Comparison of ENCODE assay signal across 13 cellular contexts in genomic region chr10:92757720-92758119, GRCh38.
DNase-seq lines count a peak whose midpoint lies in the region; ATAC-seq and TF ChIP-seq lines count a peak whose summit lies in the region.
"Had no signal": no experiment of that assay in that cellular context is flagged by ENCODE, and none has a peak within 500 bp of the region (broad histone marks: within the 10 kb centered on the region; RNA-seq: fewer than 3 reads in every experiment).

No MANE protein-coding gene starts in this region.

- no peak overlapping the region for H4K8ac ChIP-seq in mesendoderm (ENCODE audit: low read depth, low read length)

- no peak overlapping the region for H2AK5ac ChIP-seq in mesendoderm (ENCODE audit: low read length)

- H3K79me2 ChIP-seq in mammary epithelial cell (ENCODE audit: insufficient read depth, low read length) (no peaks in the 10 kb centered on the region), mesendoderm (ENCODE audit: control insufficient read depth, insufficient read depth, low read length) (no peaks in the 10 kb centered on the region)
- H3K79me2 ChIP-seq: hepatocyte had no signal

- no peak overlapping the region for H4K5ac ChIP-seq in mesendoderm (ENCODE audit: low read length)

- TF ChIP-seq CTCF in MCF 10A (IDR thresholded peaks at IDR 0.05; ENCODE audit: unreplicated experiment), result no peak
- no peak for TF ChIP-seq CTCF in mammary epithelial cell (conservative IDR thresholded peaks at IDR 0.05 in 1 of 2, IDR thresholded peaks at IDR 0.05 in 1 of 2; ENCODE audit: extremely low read depth in 1 of 2, insufficient read depth in 1 of 2, low read depth in 1 of 2, low read length in 2 of 2)
- TF ChIP-seq CTCF in uterus (IDR thresholded peaks at IDR 0.05), result no peak

- no peaks in the 10 kb centered on the region for H3K79me1 ChIP-seq in mesendoderm (ENCODE audit: low read length)

- TF ChIP-seq POLR2A in uterus (IDR thresholded peaks at IDR 0.05), result no peak

- H3K27me3 ChIP-seq in mammary epithelial cell (ENCODE audit: insufficient read depth, low read length) (no peaks in the 10 kb centered on the region), mucosa of rectum (ENCODE audit: control insufficient read depth in 2 of 2, insufficient read depth in 2 of 2, low read length in 2 of 2) (no peaks in the 10 kb centered on the region), uterus (no peaks in the 10 kb centered on the region), mesendoderm (ENCODE audit: insufficient read depth, low read length, poor library complexity) (no peaks in the 10 kb centered on the region)
- H3K27me3 ChIP-seq: hepatocyte had no signal

- H3K4ac ChIP-seq in mesendoderm (ENCODE audit: low read depth, low read length), result no peak overlapping the region

- dilution Hi-C loops in mammary epithelial cell (cut with HindIII; ENCODE audit: low sequenced_read_pairs), result no loop called here

- H3K27ac ChIP-seq in mammary epithelial cell (ENCODE audit: insufficient read depth, low read depth, low read length) (no peak overlapping the region), mucosa of rectum (ENCODE audit: low read depth in 2 of 2, low read length in 2 of 2) (peak overlapping the region; percentile 12 to 62), uterus (peak overlapping the region; percentile 79 to 85), mesendoderm (ENCODE audit: low read depth, low read length) (no peak overlapping the region)
- H3K27ac ChIP-seq: hepatocyte had no signal

- H3K56ac ChIP-seq in mesendoderm (ENCODE audit: low read length), result no peak overlapping the region

- no peaks in the 10 kb centered on the region for H3K9me3 Mint-ChIP-seq in MCF 10A (ENCODE audit: unreplicated experiment)
- H3K9me3 Mint-ChIP-seq: activated T-helper 17 cell treated with anti-CD3 and anti-CD28 coated beads, Interleukin-2, amount 50 U/mL, for 72 hours; endodermal cell had no signal

- no peak overlapping the region for H2BK120ac ChIP-seq in mesendoderm (ENCODE audit: low read depth, low read length)

- peaks cover 4% of the 10 kb centered on the region for H3K36me3 Mint-ChIP-seq in MCF 10A (ENCODE audit: insufficient read depth, unreplicated experiment)

- H3K36me3 ChIP-seq in mammary epithelial cell (ENCODE audit: insufficient read depth, low read length) (no peaks in the 10 kb centered on the region), mucosa of rectum (ENCODE audit: control insufficient read depth in 2 of 2, insufficient read depth in 2 of 2, low read length in 2 of 2) (no peaks in the 10 kb centered on the region), uterus (no peaks in the 10 kb centered on the region), mesendoderm (ENCODE audit: control insufficient read depth, insufficient read depth, low read length) (no peaks in the 10 kb centered on the region)

- no peak overlapping the region for H3K4me3 ChIP-seq in mammary epithelial cell (replicated peaks in 1 of 3; ENCODE audit: insufficient read depth in 1 of 3, low read depth in 2 of 3, low read length in 3 of 3)
- no peak overlapping the region for H3K4me3 ChIP-seq in mucosa of rectum (ENCODE audit: low read length in 2 of 2)
- H3K4me3 ChIP-seq in uterus, result no peak overlapping the region
- no peak overlapping the region for H3K4me3 ChIP-seq in mesendoderm (ENCODE audit: low read length)
- H3K4me3 ChIP-seq: hepatocyte had no signal

- H3K9ac ChIP-seq in mammary epithelial cell (ENCODE audit: insufficient read depth, low read length) (no peak overlapping the region), mucosa of rectum (ENCODE audit: low read depth in 1 of 2, low read length in 2 of 2) (no peak overlapping the region), mesendoderm (ENCODE audit: low read length) (no peak overlapping the region)

- no peak for ATAC-seq in GM18861 (IDR thresholded peaks at IDR 0.05; ENCODE audit: unreplicated experiment)
- ATAC-seq: activated T-helper 17 cell treated with anti-CD3 and anti-CD28 coated beads, Interleukin-2, amount 50 U/mL, for 72 hours had no signal

- BruUV-seq in MCF 10A (replicated peaks; lab: Mats Ljungman, UMichigan), result no TSS peak
- no TSS peak for BruUV-seq in mammary epithelial cell (replicated peaks; lab: Mats Ljungman, UMichigan)

- H3K27me3 Mint-ChIP-seq in MCF 10A (ENCODE audit: insufficient read depth, unreplicated experiment), result no peaks in the 10 kb centered on the region
- H3K27me3 Mint-ChIP-seq: activated T-helper 17 cell treated with anti-CD3 and anti-CD28 coated beads, Interleukin-2, amount 50 U/mL, for 72 hours had no signal

- H3K9me3 ChIP-seq in mammary epithelial cell (replicated peaks; ENCODE audit: insufficient read depth, low read length) (no peaks in the 10 kb centered on the region), mucosa of rectum (ENCODE audit: control insufficient read depth in 2 of 2, low read length in 2 of 2) (no peaks in the 10 kb centered on the region), uterus (no peaks in the 10 kb centered on the region)

- 73% methylated on average over 3 of the region's 3 CpGs for WGBS in mammary epithelial cell (ENCODE audit: low coverage, missing lambda C conversion rate)
- no CpG with 5 or more reads among the region's 3 CpGs for WGBS in mesendoderm (ENCODE audit: extremely low coverage, insufficient coverage, low lambda C conversion rate)

- H3K4me1 ChIP-seq in mammary epithelial cell (ENCODE audit: insufficient read depth, low read length) (no peaks in the 10 kb centered on the region), mucosa of rectum (ENCODE audit: control insufficient read depth in 2 of 2, insufficient read depth in 2 of 2, low read length in 2 of 2) (peaks cover 9 to 19% of the 10 kb centered on the region in 2 donors), uterus (no peaks in the 10 kb centered on the region), mesendoderm (ENCODE audit: control insufficient read depth, low read depth, low read length) (no peaks in the 10 kb centered on the region)

- intact Hi-C loops in MCF 10A (cut with micrococcal nuclease), result no loop called here
- intact Hi-C loops in mammary epithelial cell (cut with micrococcal nuclease), result no loop called here
- intact Hi-C loops in uterus (cut with DNase I; ENCODE audit: low total_unique reads), result no loop called here

- no peak overlapping the region for H2BK15ac ChIP-seq in mesendoderm (replicated peaks; ENCODE audit: low read depth)

- H3K4me1 Mint-ChIP-seq in MCF 10A (ENCODE audit: insufficient read depth, unreplicated experiment), result peaks cover 13% of the 10 kb centered on the region
- H3K4me1 Mint-ChIP-seq: activated T-helper 17 cell treated with anti-CD3 and anti-CD28 coated beads, Interleukin-2, amount 50 U/mL, for 72 hours had no signal

- POLR2A ChIA-PET in MCF 10A (lab: Yijun Ruan, JAX), result no interaction called here

- in situ Hi-C loops in mammary epithelial cell (cut with MboI; ENCODE audit: low sequenced_read_pairs in 2 of 2), result no loop called here

- H2AFZ ChIP-seq in mammary epithelial cell (ENCODE audit: low read depth, low read length), result no peak overlapping the region
- H2AFZ ChIP-seq: hepatocyte had no signal

- no peak overlapping the region for H3K18ac ChIP-seq in mesendoderm (ENCODE audit: low read length)

- H3K4me3 Mint-ChIP-seq in MCF 10A (ENCODE audit: unreplicated experiment), result no peak overlapping the region
- H3K4me3 Mint-ChIP-seq: activated T-helper 17 cell treated with anti-CD3 and anti-CD28 coated beads, Interleukin-2, amount 50 U/mL, for 72 hours; endodermal cell had no signal

- H4K20me1 ChIP-seq in mammary epithelial cell (ENCODE audit: insufficient read depth, low read length), result no peaks in the 10 kb centered on the region

- no peak for DNase-seq in MCF 10A (ENCODE audit: unreplicated experiment)
- no peak for DNase-seq in mammary epithelial cell
- peak; percentile 25 for DNase-seq in ecto neural progenitor cell (ENCODE audit: low spot score)
- no peak for DNase-seq in uterus
- no peak for DNase-seq in SW480 (ENCODE audit: low spot score)
- DNase-seq in mesendoderm, result no peak
- DNase-seq: activated CD4-positive, alpha-beta T cell treated with anti-CD3 and anti-CD28 coated beads for 48 hours; NCI-H774 had no signal

- CTCF ChIA-PET in MCF 10A (lab: Yijun Ruan, JAX), result interaction anchor here (0.7 kb wide), 1 partner anchor 9 kb away, joined by 4 read pairs; no protein-coding TSS in a partner anchor
- CTCF ChIA-PET in mammary epithelial cell (lab: Charles Lee; ENCODE audit: low non-redundant PET), result no interaction called here

- peak overlapping the region; percentile 50 for H3K27ac Mint-ChIP-seq in MCF 10A (ENCODE audit: low read depth, unreplicated experiment)
- H3K27ac Mint-ChIP-seq: activated T-helper 17 cell treated with anti-CD3 and anti-CD28 coated beads, Interleukin-2, amount 50 U/mL, for 72 hours; endodermal cell had no signal

- no peak overlapping the region for H2BK5ac ChIP-seq in mesendoderm (ENCODE audit: low read length)

- no peak overlapping the region for H3K4me2 ChIP-seq in mammary epithelial cell (ENCODE audit: insufficient read depth, low read depth, low read length)
- no peak overlapping the region for H3K4me2 ChIP-seq in mesendoderm (ENCODE audit: low read length)
- H3K4me2 ChIP-seq: hepatocyte had no signal

- H3K23ac ChIP-seq in mesendoderm (ENCODE audit: low read length), result no peak overlapping the region

Comparison
In these comparisons a context has a peak if more than half of its experiments do, and no peak if none do; other contexts are left out.
1. H3K27ac ChIP-seq: peak in mucosa of rectum (2 of 2) and uterus (2 of 2); none in mammary epithelial cell (single experiment) and mesendoderm (single experiment).